In genomic region chr2:108224022-108224421, GRCh38 we compare ENCODE assay signal across 9 cellular contexts. TPM values are rescaled to one million over a fixed set of nuclear protein-coding genes. Genes with fewer than 3 reads are reported as not detected.
"Had no signal": no experiment of that assay in that cellular context is flagged by ENCODE, and none has a peak within 500 bp of the region (broad histone marks: within the 10 kb centered on the region; RNA-seq: fewer than 3 reads in every experiment).

No MANE protein-coding gene starts in this region.

- ATAC-seq: GM23338, K562 had no signal

- H3K4me2 ChIP-seq: GM23338 had no signal

- H3K4me3 ChIP-seq: GM23338, K562 had no signal

- H3K4me1 Mint-ChIP-seq: GM23338, H9, IgD-negative memory B cell had no signal

- H2AFZ ChIP-seq: GM23338 had no signal

- DNase-seq: H9, HCEC 1CT, HFFc6, KG1 had no signal

- FAIRE-seq: H1, H54, K562 had no signal

- H3K27ac Mint-ChIP-seq: GM23338, H9, HFFc6, IgD-negative memory B cell had no signal

- H3K4me3 Mint-ChIP-seq: GM23338, H9, HFFc6, IgD-negative memory B cell had no signal

RNA-seq across cellular contexts. Expression of gene SULT1C3, which starts 15.7 kb away (rescaled TPM):
- total RNA-seq: GM23338, H1, H9, HFFc6, K562 had no signal
- polyA plus RNA-seq: GM23338, H1, IgD-negative memory B cell, K562 had no signal
